Comparison of ENCODE assay signal across 10 cellular contexts in the genomic region with DNA sequence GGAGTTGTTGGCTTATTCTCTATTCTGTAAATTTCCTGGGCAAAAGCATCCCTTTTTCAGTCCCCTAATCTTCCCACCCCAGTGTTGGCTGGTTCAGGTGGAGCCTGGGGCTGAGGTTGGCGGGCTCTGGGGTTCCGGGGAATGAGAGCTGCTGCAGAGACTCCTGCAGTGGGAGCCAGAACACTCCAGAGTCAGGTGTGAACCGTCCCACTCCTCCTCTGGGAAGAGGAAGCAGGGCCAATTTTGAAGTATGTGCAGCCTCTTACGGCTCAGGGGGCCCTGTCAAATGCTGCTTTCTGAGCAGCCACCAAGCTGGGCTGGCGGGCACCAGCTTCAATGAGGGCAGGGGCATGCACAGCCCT. TPM values are rescaled to one million over a fixed set of nuclear protein-coding genes. Genes with fewer than 3 reads are reported as not detected.
DNase-seq lines count a peak whose midpoint lies in the region; TF ChIP-seq lines count a peak whose summit lies in the region.
"Had no signal": no experiment of that assay in that cellular context is flagged by ENCODE, and none has a peak within 500 bp of the region (broad histone marks: within the 10 kb centered on the region; RNA-seq: fewer than 3 reads in every experiment).

No MANE protein-coding gene starts in this region.

- H3K9me3 ChIP-seq in fibroblast of lung (ENCODE audit: control insufficient read depth, insufficient read depth, low read depth, low read length) (no peaks in the 10 kb centered on the region), parathyroid adenoma (ENCODE audit: control insufficient read depth, low read length) (no peaks in the 10 kb centered on the region)

- DNase-seq in RWPE1 (ENCODE audit: low spot score) (no peak), fibroblast of lung (ENCODE audit: low read depth in 2 of 2) (no peak), progenitor cell of endocrine pancreas (ENCODE audit: low spot score, unreplicated experiment) (no peak), D341Med (ENCODE audit: low spot score) (no peak), NCI-H226 (no peak), activated gamma-delta T cell (lab: John Stamatoyannopoulos, UW) (no peak)
- DNase-seq: NCI-H2227 treated with DMSO at 0.1 percent for 48 hours had no signal

- H3K36me3 ChIP-seq in ACC112 (ENCODE audit: insufficient read depth, low read length) (peaks cover 27% of the 10 kb centered on the region; the same call in 1 of the 2 replicates), fibroblast of lung (ENCODE audit: control insufficient read depth, insufficient read depth, low read length) (peaks cover 32% of the 10 kb centered on the region), parathyroid adenoma (ENCODE audit: control insufficient read depth, insufficient read depth, low read length) (no peaks in the 10 kb centered on the region)

- H3K4me3 Mint-ChIP-seq in progenitor cell of endocrine pancreas (ENCODE audit: low read depth), result no peak overlapping the region
- H3K4me3 Mint-ChIP-seq: activated T-helper 1 cell treated with anti-CD3 and anti-CD28 coated beads, Interleukin-12 subunit alpha, Interleukin-12 subunit beta, Interleukin-2, Interleukin-4 antibody, amounts not matched to agents 30 ng/mL and 10 ng/mL and 1 ng/mL, durations not matched to agents 14 hours and 24 hours and 36 hours had no signal

- peaks cover 16% of the 10 kb centered on the region for H3K79me2 ChIP-seq in ACC112 (ENCODE audit: control insufficient read depth, insufficient read depth, low read length, unreplicated experiment)
- H3K79me2 ChIP-seq in fibroblast of lung (ENCODE audit: control insufficient read depth, insufficient read depth, low read length), result peaks cover 13% of the 10 kb centered on the region
- H3K79me2 ChIP-seq in parathyroid adenoma, result peaks cover 68% of the 10 kb centered on the region

- no peak for TF ChIP-seq CTCF in RWPE1 (conservative IDR thresholded peaks at IDR 0.05; ENCODE audit: low read depth)
- TF ChIP-seq CTCF in fibroblast of lung (conservative IDR thresholded peaks at IDR 0.05 in 1 of 2, IDR thresholded peaks at IDR 0.05 in 1 of 2; ENCODE audit: low read depth in 1 of 2, low read length in 2 of 2), result no peak
- TF ChIP-seq CTCF in parathyroid adenoma (IDR thresholded peaks at IDR 0.05), result no peak
- no peak for TF ChIP-seq CTCF in progenitor cell of endocrine pancreas (IDR thresholded peaks at IDR 0.05; ENCODE audit: unreplicated experiment)

- peaks cover 3% of the 10 kb centered on the region for H3K4me1 Mint-ChIP-seq in progenitor cell of endocrine pancreas (ENCODE audit: low read depth)

- H3K27me3 ChIP-seq in ACC112 (ENCODE audit: insufficient read depth, low read length), result no peaks in the 10 kb centered on the region
- no peaks in the 10 kb centered on the region for H3K27me3 ChIP-seq in fibroblast of lung (ENCODE audit: control insufficient read depth, insufficient read depth, low read length)
- H3K27me3 ChIP-seq in parathyroid adenoma (ENCODE audit: control insufficient read depth, insufficient read depth, low read length), result no peaks in the 10 kb centered on the region

- H3K27ac Mint-ChIP-seq in progenitor cell of endocrine pancreas, result no peak overlapping the region

- H3K4me3 ChIP-seq in ACC112 (ENCODE audit: low read depth, low read length) (peak overlapping the region; percentile 6; the same call in 1 of the 2 replicates), fibroblast of lung (replicated peaks in 1 of 4; ENCODE audit: control extremely low read depth in 1 of 4, insufficient read depth in 1 of 4, low read depth in 3 of 4, low read length in 4 of 4) (no peak overlapping the region), parathyroid adenoma (ENCODE audit: low read depth, low read length) (no peak overlapping the region)

- H4K20me1 ChIP-seq in fibroblast of lung (ENCODE audit: control insufficient read depth, extremely low read depth, insufficient read depth, low read length), result no peaks in the 10 kb centered on the region

- no peaks in the 10 kb centered on the region for H3K9me3 Mint-ChIP-seq in progenitor cell of endocrine pancreas (ENCODE audit: low read depth)
- H3K9me3 Mint-ChIP-seq: activated T-helper 1 cell treated with anti-CD3 and anti-CD28 coated beads, Interleukin-12 subunit alpha, Interleukin-12 subunit beta, Interleukin-2, Interleukin-4 antibody, amounts not matched to agents 30 ng/mL and 10 ng/mL and 1 ng/mL, durations not matched to agents 14 hours and 24 hours and 36 hours had no signal

- H3K4me2 ChIP-seq in fibroblast of lung (ENCODE audit: extremely low read depth, insufficient read depth, low read length), result peak overlapping the region; percentile 54
- H3K4me2 ChIP-seq in parathyroid adenoma (ENCODE audit: low read length), result no peak overlapping the region

- CTCF ChIA-PET in RWPE1 (lab: Yijun Ruan, JAX), result interaction anchor here (0.6 to 1.0 kb wide), 4 partner anchors 9 to 278 kb away, joined by 3 to 6 read pairs (median 4); no protein-coding TSS in a partner anchor

- H2AFZ ChIP-seq in ACC112 (ENCODE audit: low read length, unreplicated experiment), result no peak overlapping the region
- H2AFZ ChIP-seq in fibroblast of lung (ENCODE audit: low read length), result no peak overlapping the region
- no peak overlapping the region for H2AFZ ChIP-seq in parathyroid adenoma

- peak overlapping the region; percentile 79 for H3K27ac ChIP-seq in ACC112 (ENCODE audit: low read depth, low read length)
- peak overlapping the region; percentile 59 for H3K27ac ChIP-seq in RWPE1
- H3K27ac ChIP-seq in fibroblast of lung (ENCODE audit: insufficient read depth, low read length), result peak overlapping the region; percentile 77
- peak overlapping the region; percentile 24 for H3K27ac ChIP-seq in parathyroid adenoma

- no peaks in the 10 kb centered on the region for H3K27me3 Mint-ChIP-seq in progenitor cell of endocrine pancreas

- POLR2A ChIA-PET in RWPE1 (lab: Yijun Ruan, JAX; ENCODE audit: low non-redundant PET), result interaction anchor here (0.7 kb wide), 1 partner anchor 25 kb away, joined by 4 read pairs; no protein-coding TSS in a partner anchor

- H3K36me3 Mint-ChIP-seq in progenitor cell of endocrine pancreas (ENCODE audit: insufficient read depth), result peaks cover 3% of the 10 kb centered on the region

- H3K9ac ChIP-seq in fibroblast of lung (ENCODE audit: insufficient read depth, low read length) (no peak overlapping the region), parathyroid adenoma (no peak overlapping the region)

- H3K4me1 ChIP-seq in ACC112 (ENCODE audit: control insufficient read depth, insufficient read depth, low read length, unreplicated experiment) (peaks cover 27% of the 10 kb centered on the region), fibroblast of lung (ENCODE audit: control insufficient read depth, extremely low read depth, insufficient read depth, low read length) (peaks cover 18% of the 10 kb centered on the region), parathyroid adenoma (peaks cover 14% of the 10 kb centered on the region)

RNA-seq across cellular contexts. Expression of a gene that starts 42.9 kb away (rescaled TPM):
- 23.6 and 45.9 TPM in 2 replicates for total RNA-seq in fibroblast of lung
- polyA plus RNA-seq in fibroblast of lung, result 10.0 and 20.2 TPM in 2 replicates
- polyA plus RNA-seq in fibroblast of lung (2012), result 11.7 and 22.0 TPM in 2 replicates
- 24.2 and 55.5 TPM in 2 replicates for polyA minus RNA-seq in fibroblast of lung (ENCODE audit: low replicate concordance)
- total RNA-seq in progenitor cell of endocrine pancreas, result 6.7 and 7.8 TPM in 2 replicates

Comparison
In these comparisons a context has a peak if more than half of its experiments do, and no peak if none do; other contexts are left out.
1. H3K27ac ChIP-seq: peak in every context shown above with its lines; median percentile 79 in ACC112; 77 in fibroblast of lung; 59 in RWPE1; 24 in parathyroid adenoma.